Comparison of ENCODE assay signal across 1 cellular context in the genomic region with DNA sequence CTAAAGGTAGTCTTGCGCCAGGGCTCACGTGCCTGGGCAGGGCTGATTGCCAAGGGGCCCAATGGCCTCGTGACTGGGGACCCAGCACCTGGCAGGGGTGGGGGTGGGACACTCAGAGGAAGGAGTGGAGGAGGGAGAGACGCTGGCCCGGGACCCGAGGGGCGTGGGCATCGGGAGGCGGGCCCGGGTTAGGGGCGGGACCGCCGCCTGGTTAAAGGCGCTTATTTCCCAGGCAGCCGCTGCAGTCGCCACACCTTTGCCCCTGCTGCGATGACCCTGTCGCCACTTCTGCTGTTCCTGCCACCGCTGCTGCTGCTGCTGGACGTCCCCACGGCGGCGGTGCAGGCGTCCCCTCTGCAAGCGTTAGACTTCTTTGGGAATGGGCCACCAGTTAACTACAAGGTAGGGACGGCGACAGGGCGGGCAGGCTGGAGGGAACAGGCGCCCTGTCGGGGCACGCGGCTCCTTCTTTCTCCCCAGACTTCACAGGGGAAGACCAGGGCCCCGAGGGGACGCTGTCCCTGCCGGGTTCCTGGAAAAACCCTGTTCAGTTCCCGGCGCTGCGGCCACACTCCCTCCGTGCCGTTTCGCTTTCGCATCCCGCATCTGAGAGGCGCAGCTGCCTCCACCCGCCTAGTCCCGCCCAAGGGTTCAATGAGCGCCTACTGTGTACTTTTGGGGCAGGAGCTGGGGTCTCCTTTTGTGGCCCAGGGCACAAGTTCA.
A peak's percentile ranks its signal among the peaks of the same experiment; 100 is the strongest.
TF ChIP-seq lines count a peak whose summit lies in the region.

IFI30 (plus strand) TSS at position 242 of the 723 bp plus-strand sequence; CDS start at position 271, 29 bp downstream.

TF ChIP-seq in HepG2, 621 proteins besides CTCF, POLR2A, EP300 and RAD21 (continued from another document and continues in another):
- 0 out of 2 replicates have a peak, but pooled peaks have one; percentile 24 for TF ChIP-seq ZNF180 (CRISPR knock-in tag; IDR thresholded peaks at IDR 0.05; ENCODE audit: borderline replicate concordance, low read depth)
- TF ChIP-seq SMAD3 (CRISPR knock-in tag; IDR thresholded peaks at IDR 0.05) = peak; percentile 2; the same call in 1 of the 2 replicates
- TF ChIP-seq CBX5 (CRISPR knock-in tag; IDR thresholded peaks at IDR 0.05; ENCODE audit: borderline replicate concordance) = no peak
- TF ChIP-seq PCBP1 (IDR thresholded peaks at IDR 0.05; ENCODE audit: borderline replicate concordance, low read depth, low read length) = no peak
- TF ChIP-seq, protein P1, sequence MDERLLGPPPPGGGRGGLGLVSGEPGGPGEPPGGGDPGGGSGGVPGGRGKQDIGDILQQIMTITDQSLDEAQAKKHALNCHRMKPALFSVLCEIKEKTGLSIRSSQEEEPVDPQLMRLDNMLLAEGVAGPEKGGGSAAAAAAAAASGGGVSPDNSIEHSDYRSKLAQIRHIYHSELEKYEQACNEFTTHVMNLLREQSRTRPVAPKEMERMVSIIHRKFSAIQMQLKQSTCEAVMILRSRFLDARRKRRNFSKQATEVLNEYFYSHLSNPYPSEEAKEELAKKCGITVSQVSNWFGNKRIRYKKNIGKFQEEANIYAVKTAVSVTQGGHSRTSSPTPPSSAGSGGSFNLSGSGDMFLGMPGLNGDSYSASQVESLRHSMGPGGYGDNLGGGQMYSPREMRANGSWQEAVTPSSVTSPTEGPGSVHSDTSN (CRISPR knock-in tag; IDR thresholded peaks at IDR 0.05) = no peak
- TF ChIP-seq HNF4A (CRISPR knock-in tag; IDR thresholded peaks at IDR 0.05) = 0 out of 2 replicates have a peak, but pooled peaks have one; percentile 11
- TF ChIP-seq ZNF619 (CRISPR knock-in tag; IDR thresholded peaks at IDR 0.05) = no peak
- TF ChIP-seq ZNF839 (CRISPR knock-in tag; IDR thresholded peaks at IDR 0.05; ENCODE audit: borderline replicate concordance) = no peak
- peak; percentile 67; the same call in 1 of the 2 replicates for TF ChIP-seq SIN3A (IDR thresholded peaks at IDR 0.05; ENCODE audit: borderline replicate concordance, low read depth, low read length)
- TF ChIP-seq ZNF780A (CRISPR knock-in tag; IDR thresholded peaks at IDR 0.05) = no peak
- peak; percentile 13; the same call in 1 of the 2 replicates for TF ChIP-seq HNF4G (IDR thresholded peaks at IDR 0.05; ENCODE audit: borderline replicate concordance, low read depth, low read length)
- no peak for TF ChIP-seq HNF4G (CRISPR knock-in tag; IDR thresholded peaks at IDR 0.05; ENCODE audit: borderline replicate concordance, low read depth)
- peak; percentile 73; the same call in 1 of the 2 replicates for TF ChIP-seq KDM4B (CRISPR knock-in tag; IDR thresholded peaks at IDR 0.05)
- no peak for TF ChIP-seq HES4 (CRISPR knock-in tag; IDR thresholded peaks at IDR 0.05; ENCODE audit: borderline replicate concordance)
- TF ChIP-seq, protein P2, sequence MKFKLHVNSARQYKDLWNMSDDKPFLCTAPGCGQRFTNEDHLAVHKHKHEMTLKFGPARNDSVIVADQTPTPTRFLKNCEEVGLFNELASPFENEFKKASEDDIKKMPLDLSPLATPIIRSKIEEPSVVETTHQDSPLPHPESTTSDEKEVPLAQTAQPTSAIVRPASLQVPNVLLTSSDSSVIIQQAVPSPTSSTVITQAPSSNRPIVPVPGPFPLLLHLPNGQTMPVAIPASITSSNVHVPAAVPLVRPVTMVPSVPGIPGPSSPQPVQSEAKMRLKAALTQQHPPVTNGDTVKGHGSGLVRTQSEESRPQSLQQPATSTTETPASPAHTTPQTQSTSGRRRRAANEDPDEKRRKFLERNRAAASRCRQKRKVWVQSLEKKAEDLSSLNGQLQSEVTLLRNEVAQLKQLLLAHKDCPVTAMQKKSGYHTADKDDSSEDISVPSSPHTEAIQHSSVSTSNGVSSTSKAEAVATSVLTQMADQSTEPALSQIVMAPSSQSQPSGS (CRISPR knock-in tag; IDR thresholded peaks at IDR 0.05) = no peak; the same call in 1 of the 2 replicates
- TF ChIP-seq, protein P3, sequence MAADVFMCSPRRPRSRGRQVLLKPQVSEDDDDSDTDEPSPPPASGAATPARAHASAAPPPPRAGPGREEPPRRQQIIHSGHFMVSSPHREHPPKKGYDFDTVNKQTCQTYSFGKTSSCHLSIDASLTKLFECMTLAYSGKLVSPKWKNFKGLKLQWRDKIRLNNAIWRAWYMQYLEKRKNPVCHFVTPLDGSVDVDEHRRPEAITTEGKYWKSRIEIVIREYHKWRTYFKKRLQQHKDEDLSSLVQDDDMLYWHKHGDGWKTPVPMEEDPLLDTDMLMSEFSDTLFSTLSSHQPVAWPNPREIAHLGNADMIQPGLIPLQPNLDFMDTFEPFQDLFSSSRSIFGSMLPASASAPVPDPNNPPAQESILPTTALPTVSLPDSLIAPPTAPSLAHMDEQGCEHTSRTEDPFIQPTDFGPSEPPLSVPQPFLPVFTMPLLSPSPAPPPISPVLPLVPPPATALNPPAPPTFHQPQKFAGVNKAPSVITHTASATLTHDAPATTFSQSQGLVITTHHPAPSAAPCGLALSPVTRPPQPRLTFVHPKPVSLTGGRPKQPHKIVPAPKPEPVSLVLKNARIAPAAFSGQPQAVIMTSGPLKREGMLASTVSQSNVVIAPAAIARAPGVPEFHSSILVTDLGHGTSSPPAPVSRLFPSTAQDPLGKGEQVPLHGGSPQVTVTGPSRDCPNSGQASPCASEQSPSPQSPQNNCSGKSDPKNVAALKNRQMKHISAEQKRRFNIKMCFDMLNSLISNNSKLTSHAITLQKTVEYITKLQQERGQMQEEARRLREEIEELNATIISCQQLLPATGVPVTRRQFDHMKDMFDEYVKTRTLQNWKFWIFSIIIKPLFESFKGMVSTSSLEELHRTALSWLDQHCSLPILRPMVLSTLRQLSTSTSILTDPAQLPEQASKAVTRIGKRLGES (CRISPR knock-in tag; IDR thresholded peaks at IDR 0.05; ENCODE audit: borderline replicate concordance) = no peak
- TF ChIP-seq PAXIP1 (CRISPR knock-in tag; conservative IDR thresholded peaks at IDR 0.05) = peak; percentile 20
- TF ChIP-seq NFYC (CRISPR knock-in tag; IDR thresholded peaks at IDR 0.05) = no peak
- 0 out of 2 replicates have a peak, but pooled peaks have one; percentile 42 for TF ChIP-seq ERF (CRISPR knock-in tag; IDR thresholded peaks at IDR 0.05)
- TF ChIP-seq NR0B2 (CRISPR knock-in tag; IDR thresholded peaks at IDR 0.05) = no peak
- TF ChIP-seq NFE2 (CRISPR knock-in tag; IDR thresholded peaks at IDR 0.05) = no peak
- TF ChIP-seq, protein P4, sequence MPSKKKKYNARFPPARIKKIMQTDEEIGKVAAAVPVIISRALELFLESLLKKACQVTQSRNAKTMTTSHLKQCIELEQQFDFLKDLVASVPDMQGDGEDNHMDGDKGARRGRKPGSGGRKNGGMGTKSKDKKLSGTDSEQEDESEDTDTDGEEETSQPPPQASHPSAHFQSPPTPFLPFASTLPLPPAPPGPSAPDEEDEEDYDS (CRISPR knock-in tag; IDR thresholded peaks at IDR 0.05) = peak; percentile 96
- no peak for TF ChIP-seq ZSCAN31 (CRISPR knock-in tag; IDR thresholded peaks at IDR 0.05; ENCODE audit: low read depth)
- TF ChIP-seq TP53 (CRISPR knock-in tag; conservative IDR thresholded peaks at IDR 0.05) = no peak
- TF ChIP-seq CAMTA2 (CRISPR knock-in tag; IDR thresholded peaks at IDR 0.05; ENCODE audit: borderline replicate concordance) = no peak
- no peak for TF ChIP-seq ZNF274 (CRISPR knock-in tag; IDR thresholded peaks at IDR 0.05)
- TF ChIP-seq HMGA1 (CRISPR knock-in tag; conservative IDR thresholded peaks at IDR 0.05) = no peak
- TF ChIP-seq ZNF562 (CRISPR knock-in tag; IDR thresholded peaks at IDR 0.05; ENCODE audit: borderline replicate concordance) = no peak
- peak; percentile 22; the same call in 1 of the 2 replicates for TF ChIP-seq ZBTB38 (CRISPR knock-in tag; IDR thresholded peaks at IDR 0.05)
- peak; percentile 51; the same call in 1 of the 2 replicates for TF ChIP-seq RXRA (CRISPR knock-in tag; IDR thresholded peaks at IDR 0.05)
- peak; percentile 17 for TF ChIP-seq YY1 (IDR thresholded peaks at IDR 0.05; ENCODE audit: insufficient read depth, insufficient replicate concordance, low read depth, low read length)
- TF ChIP-seq TOE1 (CRISPR knock-in tag; IDR thresholded peaks at IDR 0.05) = no peak
- no peak for TF ChIP-seq ZBTB43 (CRISPR knock-in tag; conservative IDR thresholded peaks at IDR 0.05)
- no peak for TF ChIP-seq MTF1 (CRISPR knock-in tag; IDR thresholded peaks at IDR 0.05)
- TF ChIP-seq, protein P5, sequence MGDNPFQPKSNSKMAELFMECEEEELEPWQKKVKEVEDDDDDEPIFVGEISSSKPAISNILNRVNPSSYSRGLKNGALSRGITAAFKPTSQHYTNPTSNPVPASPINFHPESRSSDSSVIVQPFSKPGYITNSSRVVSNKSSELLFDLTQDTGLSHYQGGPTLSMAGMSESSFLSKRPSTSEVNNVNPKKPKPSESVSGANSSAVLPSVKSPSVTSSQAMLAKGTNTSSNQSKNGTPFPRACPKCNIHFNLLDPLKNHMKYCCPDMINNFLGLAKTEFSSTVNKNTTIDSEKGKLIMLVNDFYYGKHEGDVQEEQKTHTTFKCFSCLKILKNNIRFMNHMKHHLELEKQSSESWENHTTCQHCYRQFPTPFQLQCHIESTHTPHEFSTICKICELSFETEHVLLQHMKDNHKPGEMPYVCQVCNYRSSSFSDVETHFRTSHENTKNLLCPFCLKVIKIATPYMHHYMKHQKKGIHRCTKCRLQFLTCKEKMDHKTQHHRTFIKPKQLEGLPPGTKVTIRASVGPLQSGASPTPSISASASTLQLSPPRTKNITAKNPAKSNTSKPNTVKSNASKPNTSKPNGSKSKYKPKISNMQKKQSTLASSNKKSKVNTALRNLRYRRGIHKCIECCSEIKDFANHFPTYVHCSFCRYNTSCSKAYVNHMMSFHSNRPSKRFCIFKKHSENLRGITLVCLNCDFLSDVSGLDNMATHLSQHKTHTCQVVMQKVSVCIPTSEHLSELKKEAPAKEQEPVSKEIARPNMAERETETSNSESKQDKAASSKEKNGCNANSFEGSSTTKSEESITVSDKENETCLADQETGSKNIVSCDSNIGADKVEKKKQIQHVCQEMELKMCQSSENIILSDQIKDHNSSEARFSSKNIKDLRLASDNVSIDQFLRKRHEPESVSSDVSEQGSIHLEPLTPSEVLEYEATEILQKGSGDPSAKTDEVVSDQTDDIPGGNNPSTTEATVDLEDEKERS (CRISPR knock-in tag; IDR thresholded peaks at IDR 0.05) = no peak
- TF ChIP-seq RORA (CRISPR knock-in tag; IDR thresholded peaks at IDR 0.05) = no peak
- no peak for TF ChIP-seq TEF (CRISPR knock-in tag; IDR thresholded peaks at IDR 0.05)
- TF ChIP-seq ZMYM4 (CRISPR knock-in tag; IDR thresholded peaks at IDR 0.05) = peak; percentile 62
- peak; percentile 39 for TF ChIP-seq GATAD2A (CRISPR knock-in tag; IDR thresholded peaks at IDR 0.05)
- TF ChIP-seq TERF1 (CRISPR knock-in tag; IDR thresholded peaks at IDR 0.05) = 0 out of 2 replicates have a peak, but pooled peaks have one; percentile 43
- TF ChIP-seq MLLT10 (CRISPR knock-in tag; IDR thresholded peaks at IDR 0.05) = no peak
- no peak for TF ChIP-seq CHD4 (IDR thresholded peaks at IDR 0.05; ENCODE audit: borderline replicate concordance, low read length)
